ENCODE assay signal across 1 cellular context in genomic region chr4:47914219-47914925, GRCh38.
A peak's percentile ranks its signal among the peaks of the same experiment; 100 is the strongest.
TF ChIP-seq lines count a peak whose summit lies in the region.

NFXL1 (minus strand) TSS chr4:47914583; CDS start chr4:47914203, 380 bp downstream.

TF ChIP-seq in GM12878, 131 proteins besides CTCF, POLR2A, EP300 and RAD21 (continued from another document and continues in another):
- TF ChIP-seq ZNF687 (IDR thresholded peaks at IDR 0.05) (peak; percentile 86), ZBTB33 (IDR thresholded peaks at IDR 0.05) (no peak), NR2C1 (IDR thresholded peaks at IDR 0.05) (peak; percentile 99), KDM1A (IDR thresholded peaks at IDR 0.05; ENCODE audit: borderline replicate concordance) (no peak), NBN (IDR thresholded peaks at IDR 0.05) (no peak), RBBP5 (conservative IDR thresholded peaks at IDR 0.05) (no peak), ATF7 (IDR thresholded peaks at IDR 0.05; ENCODE audit: low read depth) (0 out of 2 replicates have a peak, but pooled peaks have one; percentile 71), KAT2A (conservative IDR thresholded peaks at IDR 0.05; ENCODE audit: control insufficient read depth, low read depth, low read length) (no peak), ZBTB40 (IDR thresholded peaks at IDR 0.05; ENCODE audit: borderline replicate concordance) (peak; percentile 89), TAF1 (IDR thresholded peaks at IDR 0.05; ENCODE audit: borderline replicate concordance, low read depth, low read length) (peak; percentile 71; the same call in 1 of the 2 replicates), SPI1 (IDR thresholded peaks at IDR 0.05; ENCODE audit: borderline replicate concordance, insufficient read depth, low read depth, low read length) (peak; percentile 25; the same call in 1 of the 2 replicates), HSF1 (IDR thresholded peaks at IDR 0.05; ENCODE audit: low read depth, low read length) (0 out of 2 replicates have a peak, but pooled peaks have one; percentile 37), SMARCA5 (IDR thresholded peaks at IDR 0.05) (no peak), RELB (IDR thresholded peaks at IDR 0.05; ENCODE audit: low read depth) (peak; percentile 38), HDAC6 (IDR thresholded peaks at IDR 0.05; ENCODE audit: unreplicated experiment) (no peak), USF2 (IDR thresholded peaks at IDR 0.05; ENCODE audit: borderline replicate concordance, low read depth, low read length) (peak; percentile 12; the same call in 1 of the 2 replicates), LARP7 (IDR thresholded peaks at IDR 0.05) (peak; percentile 54; the same call in 1 of the 2 replicates), MLLT1 (IDR thresholded peaks at IDR 0.05) (no peak), ZZZ3 (IDR thresholded peaks at IDR 0.05; ENCODE audit: control insufficient read depth, insufficient read length, low read depth) (no peak), IRF5 (IDR thresholded peaks at IDR 0.05; ENCODE audit: borderline replicate concordance) (no peak), CBX5 (IDR thresholded peaks at IDR 0.05; ENCODE audit: low read depth) (no peak; the same call in 1 of the 2 replicates), TCF7 (IDR thresholded peaks at IDR 0.05; ENCODE audit: borderline replicate concordance) (no peak), ETV6 (conservative IDR thresholded peaks at IDR 0.05 in 1 of 2, IDR thresholded peaks at IDR 0.05 in 1 of 2; ENCODE audit: borderline replicate concordance in 1 of 2, low read depth in 1 of 2) (no peak), WRNIP1 (IDR thresholded peaks at IDR 0.05; ENCODE audit: borderline replicate concordance, low read depth, low read length) (no peak), ZSCAN29 (IDR thresholded peaks at IDR 0.05) (no peak), ZNF592 (IDR thresholded peaks at IDR 0.05) (no peak), PKNOX1 (IDR thresholded peaks at IDR 0.05) (peak; percentile 35; the same call in 1 of the 2 replicates), JUNB (IDR thresholded peaks at IDR 0.05) (no peak), FOXM1 (IDR thresholded peaks at IDR 0.05; ENCODE audit: low read depth, low read length) (no peak)
